Comparison of ENCODE assay signal across 8 cellular contexts in the genomic region with DNA sequence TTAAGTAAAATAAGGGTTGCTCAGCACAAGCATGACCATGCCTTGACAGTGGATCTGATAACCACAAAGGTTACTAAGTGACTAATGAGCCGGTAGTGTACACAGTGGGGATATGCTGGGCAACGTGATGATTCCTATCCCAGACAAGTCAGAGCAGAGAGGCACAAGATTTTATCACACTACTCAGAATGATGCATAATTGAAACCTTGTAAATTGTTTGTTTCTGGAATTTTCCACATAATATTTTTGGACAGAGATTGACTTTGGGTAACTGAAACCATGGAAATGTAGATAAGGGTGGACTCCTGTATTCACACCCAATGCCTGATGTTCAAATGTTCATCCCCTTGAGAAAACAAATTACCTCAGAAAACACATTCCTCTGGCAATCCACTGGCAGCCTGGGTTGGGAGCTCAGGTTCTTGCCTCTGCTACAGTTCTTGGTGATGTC. TPM values are rescaled to one million over a fixed set of nuclear protein-coding genes. Genes with fewer than 3 reads are reported as not detected.
DNase-seq lines count a peak whose midpoint lies in the region; ATAC-seq and TF ChIP-seq lines count a peak whose summit lies in the region.

No MANE protein-coding gene starts in this region.

- H3K9me3 ChIP-seq in breast epithelium: no peaks in the 10 kb centered on the region

- DNase-seq in ACHN: peak; percentile 78
- peak in 1 of 2 donors; percentile 32 for DNase-seq in breast epithelium (ENCODE audit: low spot score in 2 of 2)
- DNase-seq in stromal cell of bone marrow (ENCODE audit: low read depth): peak; percentile 72
- no peak for DNase-seq in hippocampal formation (lab: John Stamatoyannopoulos, UW)
- no peak for DNase-seq in SHP77 (lab: John Stamatoyannopoulos, UW)
- no peak for DNase-seq in germinal center (ENCODE audit: low spot score)

- H3K27me3 ChIP-seq in breast epithelium: no peaks in the 10 kb centered on the region

- TF ChIP-seq CTCF in breast epithelium (IDR thresholded peaks at IDR 0.05): no peak

- H3K27ac ChIP-seq in breast epithelium: peak overlapping the region; percentile 44 to 70

- no peak for TF ChIP-seq POLR2A in breast epithelium (IDR thresholded peaks at IDR 0.05)

- no peaks in the 10 kb centered on the region for H3K36me3 ChIP-seq in breast epithelium

- intact Hi-C loops in breast epithelium (cut with DNase I; ENCODE audit: low total_unique reads): no loop called here

- in situ Hi-C loops in ACHN (cut with HindIII; ENCODE audit: low pct_ligation_motif_present, low pct_unique_long_range_greater_than_20kb, low sequenced_read_pairs): no loop called here

- no peaks in the 10 kb centered on the region for H3K4me1 ChIP-seq in breast epithelium

- no peak overlapping the region for H3K4me3 ChIP-seq in breast epithelium

- peak; percentile 78 for ATAC-seq in GM19035 (IDR thresholded peaks at IDR 0.05; ENCODE audit: unreplicated experiment)
- ATAC-seq in HG03280 (IDR thresholded peaks at IDR 0.05; ENCODE audit: unreplicated experiment): peak; percentile 74

RNA-seq across cellular contexts. Expression of a gene that starts 16.2 kb away (rescaled TPM):
- 10 to 100 TPM; 37.4 to 49.0 (median 46.7) TPM for total RNA-seq in breast epithelium

RNA-seq across cellular contexts. Expression of a gene that starts 52.4 kb away (rescaled TPM):
- 10 to 100 TPM; 11.0 to 13.8 (median 12.8) TPM for total RNA-seq in breast epithelium

Comparison
In these comparisons a context has a peak if more than half of its experiments do, and no peak if none do; other contexts are left out.
1. DNase-seq: peak in ACHN (single experiment) and stromal cell of bone marrow (single experiment); none in hippocampal formation (0 of 2), SHP77 (0 of 2) and germinal center (single experiment).